ENCODE assay signal across 10 cellular contexts in the genomic region with DNA sequence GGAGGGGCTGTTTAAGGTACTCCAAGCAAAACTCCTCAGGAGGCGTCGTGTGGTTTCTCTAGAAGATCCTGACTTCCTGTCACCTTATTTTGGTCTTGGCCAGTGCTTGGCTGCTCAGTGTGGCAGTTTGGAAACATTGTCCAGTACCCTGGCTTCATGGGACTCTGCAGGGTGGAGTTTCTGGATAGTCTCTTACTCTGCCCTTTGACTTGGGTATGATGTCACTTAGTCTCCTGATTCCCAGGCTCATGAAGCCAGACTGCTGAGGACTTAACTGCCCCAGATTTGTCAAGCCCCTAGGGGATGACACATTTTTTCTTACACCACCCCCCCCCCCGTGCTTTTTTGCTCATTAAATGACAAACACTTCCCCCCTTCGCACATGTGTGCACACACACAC.
DNase-seq lines count a peak whose midpoint lies in the region; ATAC-seq and TF ChIP-seq lines count a peak whose summit lies in the region.
"Had no signal": no experiment of that assay in that cellular context is flagged by ENCODE, and none has a peak within 500 bp of the region (broad histone marks: within the 10 kb centered on the region; RNA-seq: fewer than 3 reads in every experiment).

No MANE protein-coding gene starts in this region.

- H3K4me3 ChIP-seq in skeletal muscle cell (ENCODE audit: low read depth, low read length) = no peak overlapping the region

- H3K9me3 Mint-ChIP-seq in MCF 10A (ENCODE audit: unreplicated experiment) = no peaks in the 10 kb centered on the region

- no peaks in the 10 kb centered on the region for H3K27me3 Mint-ChIP-seq in MCF 10A (ENCODE audit: insufficient read depth, unreplicated experiment)

- ATAC-seq in SK-N-SH treated with all-trans-retinoic acid at 6 μM for 48 hours = peak; percentile 63
- ATAC-seq in left ventricle myocardium superior = peak; percentile 83

- H3K27ac Mint-ChIP-seq in MCF 10A (ENCODE audit: low read depth, unreplicated experiment) = no peak overlapping the region

- POLR2A ChIA-PET in MCF 10A (lab: Yijun Ruan, JAX) = interaction anchor here (0.6 kb wide), 1 partner anchor 32 kb away, joined by 3 read pairs; no protein-coding TSS in a partner anchor

- BruUV-seq in MCF 10A (replicated peaks; lab: Mats Ljungman, UMichigan) = no TSS peak

- peaks cover 6% of the 10 kb centered on the region for H3K4me1 Mint-ChIP-seq in MCF 10A (ENCODE audit: insufficient read depth, unreplicated experiment)

- DNase-seq in ELF-1 (ENCODE audit: low read depth, low spot score) (peak; percentile 68), left ventricle myocardium superior (no peak), skeletal muscle cell (ENCODE audit: low read depth) (peak; percentile 7), LoVo (ENCODE audit: low spot score) (no peak), NCI-H2227 (lab: John Stamatoyannopoulos, UW; ENCODE audit: unreplicated experiment) (no peak), MCF 10A (ENCODE audit: unreplicated experiment) (no peak), hippocampal formation (lab: John Stamatoyannopoulos, UW) (no peak)
- DNase-seq: activated gamma-delta T cell; central memory CD4-positive, alpha-beta T cell had no signal

- H3K4me3 Mint-ChIP-seq in MCF 10A (ENCODE audit: unreplicated experiment) = no peak overlapping the region

- CTCF ChIA-PET in MCF 10A (lab: Yijun Ruan, JAX) = no interaction called here

- TF ChIP-seq CTCF in MCF 10A (IDR thresholded peaks at IDR 0.05; ENCODE audit: unreplicated experiment) = no peak

- no peaks in the 10 kb centered on the region for H3K36me3 Mint-ChIP-seq in MCF 10A (ENCODE audit: insufficient read depth, unreplicated experiment)

- intact Hi-C loops in left ventricle myocardium superior (cut with micrococcal nuclease) = no loop called here
- intact Hi-C loops in MCF 10A (cut with micrococcal nuclease) = no loop called here

TF ChIP-seq in SK-N-SH treated with all-trans-retinoic acid at 6 μM for 48 hours, 23 proteins besides CTCF, POLR2A, EP300 and RAD21:
- TF ChIP-seq ARNTL (CRISPR knock-in tag; IDR thresholded peaks at IDR 0.05; ENCODE audit: borderline replicate concordance, low read depth) = no peak
- TF ChIP-seq, protein P1, sequence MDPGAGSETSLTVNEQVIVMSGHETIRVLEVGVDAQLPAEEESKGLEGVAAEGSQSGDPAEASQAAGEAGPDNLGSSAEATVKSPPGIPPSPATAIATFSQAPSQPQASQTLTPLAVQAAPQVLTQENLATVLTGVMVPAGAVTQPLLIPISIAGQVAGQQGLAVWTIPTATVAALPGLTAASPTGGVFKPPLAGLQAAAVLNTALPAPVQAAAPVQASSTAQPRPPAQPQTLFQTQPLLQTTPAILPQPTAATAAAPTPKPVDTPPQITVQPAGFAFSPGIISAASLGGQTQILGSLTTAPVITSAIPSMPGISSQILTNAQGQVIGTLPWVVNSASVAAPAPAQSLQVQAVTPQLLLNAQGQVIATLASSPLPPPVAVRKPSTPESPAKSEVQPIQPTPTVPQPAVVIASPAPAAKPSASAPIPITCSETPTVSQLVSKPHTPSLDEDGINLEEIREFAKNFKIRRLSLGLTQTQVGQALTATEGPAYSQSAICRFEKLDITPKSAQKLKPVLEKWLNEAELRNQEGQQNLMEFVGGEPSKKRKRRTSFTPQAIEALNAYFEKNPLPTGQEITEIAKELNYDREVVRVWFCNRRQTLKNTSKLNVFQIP (CRISPR knock-in tag; IDR thresholded peaks at IDR 0.05; ENCODE audit: borderline replicate concordance, low read depth) = no peak
- no peak for TF ChIP-seq TOX (CRISPR knock-in tag; IDR thresholded peaks at IDR 0.05; ENCODE audit: borderline replicate concordance)
- TF ChIP-seq ZFP3 (CRISPR knock-in tag; IDR thresholded peaks at IDR 0.05) = no peak
- no peak for TF ChIP-seq ESRRG (CRISPR knock-in tag; IDR thresholded peaks at IDR 0.05)
- TF ChIP-seq CSRNP3 (CRISPR knock-in tag; IDR thresholded peaks at IDR 0.05) = no peak
- TF ChIP-seq ZC3H10 (CRISPR knock-in tag; IDR thresholded peaks at IDR 0.05) = no peak
- no peak for TF ChIP-seq CREB5 (CRISPR knock-in tag; IDR thresholded peaks at IDR 0.05; ENCODE audit: low read depth)
- TF ChIP-seq GLIS3 (CRISPR knock-in tag; IDR thresholded peaks at IDR 0.05) = no peak
- no peak for TF ChIP-seq TCF4 (CRISPR knock-in tag; IDR thresholded peaks at IDR 0.05; ENCODE audit: borderline replicate concordance)
- TF ChIP-seq ZNF8 (CRISPR knock-in tag; IDR thresholded peaks at IDR 0.05) = no peak
- TF ChIP-seq ZNF70 (CRISPR knock-in tag; IDR thresholded peaks at IDR 0.05) = no peak
- no peak for TF ChIP-seq RARB (CRISPR knock-in tag; IDR thresholded peaks at IDR 0.05)

Comparison
In these comparisons a context has a peak if more than half of its experiments do, and no peak if none do; other contexts are left out.
1. DNase-seq: peak in ELF-1 (single experiment) and skeletal muscle cell (single experiment); none in left ventricle myocardium superior (single experiment), LoVo (single experiment), NCI-H2227 (single experiment), MCF 10A (single experiment) and hippocampal formation (0 of 2).